30 cellular contexts compared by ENCODE assay signal in the genomic region with DNA sequence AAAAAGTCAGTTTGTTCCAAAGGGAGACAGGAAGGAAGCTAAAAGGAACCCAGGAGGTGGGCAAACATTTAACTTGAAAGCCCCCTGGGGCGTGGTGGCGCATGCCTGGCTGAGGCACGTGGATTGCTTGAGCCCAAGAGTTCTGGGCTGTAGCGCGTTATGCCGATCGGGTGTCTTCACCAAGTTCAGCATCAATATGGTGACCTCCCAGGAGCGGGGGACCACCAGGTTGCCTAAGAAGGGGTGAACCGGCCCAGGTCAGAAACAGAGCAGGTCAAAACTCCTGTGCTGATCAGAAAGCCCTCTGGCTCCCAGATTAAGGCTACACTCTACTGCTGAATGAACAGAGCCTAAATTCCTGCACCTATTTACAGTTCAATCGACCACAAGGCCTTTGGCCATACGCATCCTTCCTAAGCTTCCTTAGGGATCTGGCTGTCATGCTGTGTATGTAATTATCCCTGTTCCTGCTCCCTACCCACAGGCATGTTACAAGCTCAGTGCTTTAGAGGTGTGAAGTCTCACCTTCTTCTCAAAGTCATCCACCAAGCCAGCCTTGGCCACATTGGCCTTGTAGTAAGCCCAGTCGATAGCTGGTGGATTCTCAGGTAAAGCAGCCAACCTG. TPM values are rescaled to one million over a fixed set of nuclear protein-coding genes. Genes with fewer than 3 reads are reported as not detected.
DNase-seq lines count a peak whose midpoint lies in the region; ATAC-seq, FAIRE-seq and TF ChIP-seq lines count a peak whose summit lies in the region.
"Had no signal": no experiment of that assay in that cellular context is flagged by ENCODE, and none has a peak within 500 bp of the region (broad histone marks: within the 10 kb centered on the region; RNA-seq: fewer than 3 reads in every experiment).

No MANE protein-coding gene starts in this region.

- ATAC-seq in T-helper 17 cell (no peak), HG03108 (IDR thresholded peaks at IDR 0.05; ENCODE audit: unreplicated experiment) (no peak), HepG2 (no peak), GM21529 (IDR thresholded peaks at IDR 0.05; ENCODE audit: unreplicated experiment) (no peak)
- ATAC-seq: CD8-positive, alpha-beta T cell; PC-3; Right ventricle myocardium inferior had no signal

- no peaks in the 10 kb centered on the region for H3K9me3 ChIP-seq in HUES48 (ENCODE audit: control insufficient read depth, insufficient read depth, low read length)
- H3K9me3 ChIP-seq in T-helper 17 cell (ENCODE audit: control insufficient read depth, low read length, poor library complexity, severe bottlenecking) = no peaks in the 10 kb centered on the region
- H3K9me3 ChIP-seq in HepG2 (ENCODE audit: low read length) = no peaks in the 10 kb centered on the region
- H3K9me3 ChIP-seq: SJCRH30 had no signal

- H3K9ac ChIP-seq in HUES48 (ENCODE audit: low read depth, low read length) (no peak overlapping the region; the same call in 1 of the 2 replicates), mesendoderm (ENCODE audit: low read length) (no peak overlapping the region), HepG2 (ENCODE audit: insufficient read depth, low read depth, low read length) (no peak overlapping the region)
- H3K9ac ChIP-seq: GM23248 had no signal

- H4K8ac ChIP-seq in mesendoderm (ENCODE audit: low read depth, low read length) = no peak overlapping the region

- no peak overlapping the region for H2AK5ac ChIP-seq in mesendoderm (ENCODE audit: low read length)

- no peaks in the 10 kb centered on the region for H3K79me1 ChIP-seq in mesendoderm (ENCODE audit: low read length)

- no peak overlapping the region for H2BK5ac ChIP-seq in mesendoderm (ENCODE audit: low read length)

- intact Hi-C loops in HepG2 (cut with micrococcal nuclease; ENCODE audit: unreplicated experiment) = no loop called here

- H3K36me3 ChIP-seq in HUES48 (ENCODE audit: control insufficient read depth, insufficient read depth, low read length) = peaks cover 50% of the 10 kb centered on the region
- H3K36me3 ChIP-seq in mesendoderm (ENCODE audit: control insufficient read depth, insufficient read depth, low read length) = peaks cover 2% of the 10 kb centered on the region
- H3K36me3 ChIP-seq in HepG2 (replicated peaks in 1 of 2; ENCODE audit: control insufficient read depth in 1 of 2, insufficient read depth in 2 of 2, low read length in 2 of 2) = peaks cover 15 to 38% of the 10 kb centered on the region in 2 experiments

- TF ChIP-seq RAD21 in HepG2 (CRISPR knock-in tag; IDR thresholded peaks at IDR 0.05) = no peak

- H3K4me2 ChIP-seq in mesendoderm (ENCODE audit: low read length) (no peak overlapping the region), HepG2 (ENCODE audit: low read depth, low read length) (no peak overlapping the region)

- H3K56ac ChIP-seq in mesendoderm (ENCODE audit: low read length) = no peak overlapping the region

- H3K27ac ChIP-seq in HUES48 (ENCODE audit: low read depth, low read length) (peak overlapping the region; percentile 77), mesendoderm (ENCODE audit: low read depth, low read length) (peak overlapping the region; percentile 72), HepG2 (ENCODE audit: extremely low read length, insufficient read depth, low read length) (no peak overlapping the region)
- H3K27ac ChIP-seq: GM23248, SJCRH30 had no signal

- POLR2A ChIA-PET in HepG2 (lab: Yijun Ruan, JAX) = interaction anchor here (0.6 to 1.1 kb wide), 3 partner anchors 7 to 90 kb away, joined by 3 read pairs; a partner anchor contains a TSS

- in situ Hi-C loops in HepG2 (cut with HindIII; ENCODE audit: extremely low pct_ligation_motif_present, low pct_unique_long_range_greater_than_20kb) = no loop called here

- H3K79me2 ChIP-seq in mesendoderm (ENCODE audit: control insufficient read depth, insufficient read depth, low read length) (peaks cover 7% of the 10 kb centered on the region), HepG2 (ENCODE audit: insufficient read depth, low read length) (peaks cover 13% of the 10 kb centered on the region)

- peak overlapping the region; percentile 62 for H3K18ac ChIP-seq in mesendoderm (ENCODE audit: low read length)

- DNase-seq in ELF-1 (ENCODE audit: low read depth, low spot score) = peak; percentile 82
- DNase-seq in T-helper 17 cell = no peak
- peak; percentile 92 for DNase-seq in mesendoderm
- no peak for DNase-seq in NCI-H1417 (lab: John Stamatoyannopoulos, UW)
- no peak for DNase-seq in HepG2 (ENCODE audit: low spot score)
- DNase-seq: C1 segment of cervical spinal cord; CD8-positive, alpha-beta T cell; DMS 273 treated with DMSO at 0.1 percent for 48 hours; DMS79; EL; GF-D8; GM23248; KBM-7; MV-4-11; NCI-H1105; NCI-H1694; NCI-H2029 treated with DMSO at 0.1 percent for 48 hours; NCI-H446 treated with DMSO at 0.1 percent for 48 hours; NCI-H526; NCI-H82; NK-92 treated with Interleukin-12 subunit alpha and Interleukin-12 subunit beta, amount 100 ng/mL, for 24 hours; PC-3; SJCRH30 had no signal

- FAIRE-seq in HepG2 (lab: Jason Lieb, UNC) = no peak
- FAIRE-seq: A204.1, GM12891 had no signal

- H3K4me1 ChIP-seq in HUES48 (ENCODE audit: control insufficient read depth, insufficient read depth, low read length) (peaks cover 27% of the 10 kb centered on the region), mesendoderm (ENCODE audit: control insufficient read depth, low read depth, low read length) (peaks cover 8% of the 10 kb centered on the region), HepG2 (ENCODE audit: insufficient read depth, low read length) (peaks cover 11% of the 10 kb centered on the region)
- H3K4me1 ChIP-seq: SJCRH30 had no signal

- no TSS peak for BruUV-seq in HepG2 (replicated peaks; lab: Mats Ljungman, UMichigan)

- TF ChIP-seq POLR2A in HepG2 (IDR thresholded peaks at IDR 0.05; ENCODE audit: insufficient read depth in 1 of 2, low read depth in 2 of 2, low read length in 2 of 2) = no peak

- no peak for TF ChIP-seq EP300 in HepG2 (IDR thresholded peaks at IDR 0.05; ENCODE audit: low read depth in 2 of 2, low read length in 2 of 2)
- TF ChIP-seq EP300 in HepG2 (CRISPR knock-in tag; IDR thresholded peaks at IDR 0.05; ENCODE audit: borderline replicate concordance) = no peak

- no peak for TF ChIP-seq CTCF in HepG2 (CRISPR knock-in tag; IDR thresholded peaks at IDR 0.05)

- H3K36me3 Mint-ChIP-seq in T-helper 17 cell (ENCODE audit: low read depth) = peaks cover 5% of the 10 kb centered on the region

- H4K5ac ChIP-seq in mesendoderm (ENCODE audit: low read length) = no peak overlapping the region

- no CpG with 5 or more reads among the region's 12 CpGs for WGBS in mesendoderm (ENCODE audit: extremely low coverage, insufficient coverage, low lambda C conversion rate)
- 91% methylated on average over 11 of the region's 12 CpGs for WGBS in HepG2 (ENCODE audit: low lambda C conversion rate)

- H3K23ac ChIP-seq in mesendoderm (ENCODE audit: low read length) = no peak overlapping the region

- peak overlapping the region; percentile 16 for H3K27ac Mint-ChIP-seq in T-helper 17 cell
- H3K27ac Mint-ChIP-seq: CD8-positive, alpha-beta T cell; T-helper 2 cell treated with Interferon-gamma antibody and Interleukin-4, amounts not matched to agents 5 μg/mL and 100 μg/mL, for 36 hours had no signal

- H3K4me3 Mint-ChIP-seq in T-helper 17 cell = no peak overlapping the region
- H3K4me3 Mint-ChIP-seq: CD8-positive, alpha-beta T cell; T-helper 2 cell treated with Interferon-gamma antibody and Interleukin-4, amounts not matched to agents 5 μg/mL and 100 μg/mL, for 36 hours had no signal

- H2AFZ ChIP-seq in HepG2 (ENCODE audit: low read length) = no peak overlapping the region
- H2AFZ ChIP-seq: GM23248 had no signal

- H3K4me1 Mint-ChIP-seq in T-helper 17 cell = peaks cover 24% of the 10 kb centered on the region

- H3K4me3 ChIP-seq in HUES48 (ENCODE audit: low read depth, low read length) (no peak overlapping the region), mesendoderm (ENCODE audit: low read length) (no peak overlapping the region), HepG2 (replicated peaks in 1 of 3; ENCODE audit: insufficient read depth in 1 of 3, low read depth in 2 of 3, low read length in 3 of 3) (no peak overlapping the region)
- H3K4me3 ChIP-seq: GM23248, SJCRH30 had no signal

- no peaks in the 10 kb centered on the region for H3K27me3 Mint-ChIP-seq in T-helper 17 cell

- H4K20me1 ChIP-seq in HepG2 (ENCODE audit: insufficient read depth, low read length) = no peaks in the 10 kb centered on the region

- no peaks in the 10 kb centered on the region for H3K27me3 ChIP-seq in HUES48 (ENCODE audit: control insufficient read depth, insufficient read depth, low read length)
- no peaks in the 10 kb centered on the region for H3K27me3 ChIP-seq in mesendoderm (ENCODE audit: insufficient read depth, low read length, poor library complexity)
- no peaks in the 10 kb centered on the region; a peak in 1 of 5 replicates for H3K27me3 ChIP-seq in HepG2 (ENCODE audit: control insufficient read depth in 1 of 2, insufficient read depth in 2 of 2, low read length in 2 of 2)
- H3K27me3 ChIP-seq: SJCRH30 had no signal

- no peak overlapping the region for H2BK15ac ChIP-seq in mesendoderm (replicated peaks; ENCODE audit: low read depth)

- H2BK120ac ChIP-seq in mesendoderm (ENCODE audit: low read depth, low read length) = no peak overlapping the region

- CTCF ChIA-PET in HepG2 (lab: Yijun Ruan, JAX; ENCODE audit: low intra/inter-chr PET ratio, low total read pairs) = no interaction called here

- peak overlapping the region; percentile 88 for H3K4ac ChIP-seq in mesendoderm (ENCODE audit: low read depth, low read length)

RNA-seq across cellular contexts. Expression of a gene that starts 5.0 kb away (rescaled TPM):
- total RNA-seq in T-helper 17 cell (100 to 1,000 TPM; 123 to 145 TPM), HepG2 (2016; rRNA removed; fragmentation: Illumina TruSeq; extraction: Trizol) (428 and 565 TPM in 2 replicates)
- 592 TPM for polyA plus RNA-seq in mesendoderm (2013, experiment 1 of 2)
- 600 TPM for polyA plus RNA-seq in mesendoderm (2013, experiment 2 of 2)
- total RNA-seq in HepG2 (2016; cell fraction: cytosol; rRNA removed; fragmentation: Illumina TruSeq; extraction: Trizol; ENCODE audit: low read depth) = 145 and 147 TPM in 2 replicates
- total RNA-seq in HepG2 (2016; cell fraction: insoluble cytoplasmic fraction; rRNA removed; fragmentation: Illumina TruSeq; extraction: Trizol) = 423 and 597 TPM in 2 replicates
- 127 and 132 TPM in 2 replicates for total RNA-seq in HepG2 (2016; cell fraction: membrane; rRNA removed; fragmentation: Illumina TruSeq; extraction: Trizol)
- 130 and 138 TPM in 2 replicates for total RNA-seq in HepG2 (2016; cell fraction: nucleus; rRNA removed; fragmentation: Illumina TruSeq; extraction: Trizol)
- polyA plus RNA-seq in HepG2 (2011; rRNA removed) = 151 and 158 TPM in 2 replicates
- 234 and 269 TPM in 2 replicates for polyA plus RNA-seq in HepG2 (2011; cell fraction: cytosol; rRNA removed)
- polyA plus RNA-seq in HepG2 (2011; cell fraction: nucleus; rRNA removed) = 56.2 and 75.0 TPM in 2 replicates
- polyA plus RNA-seq in HepG2 (2012) = 326 and 491 TPM in 2 replicates
- polyA plus RNA-seq in HepG2 (2016; cell fraction: cytosol; fragmentation: Illumina TruSeq; extraction: Trizol; ENCODE audit: low read depth) = 154 and 165 TPM in 2 replicates
- polyA plus RNA-seq in HepG2 (2016; cell fraction: insoluble cytoplasmic fraction; fragmentation: Illumina TruSeq; extraction: Trizol; ENCODE audit: low read depth) = 570 and 628 TPM in 2 replicates
- 119 and 124 TPM in 2 replicates for polyA plus RNA-seq in HepG2 (2016; cell fraction: membrane; fragmentation: Illumina TruSeq; extraction: Trizol; ENCODE audit: low read depth)
- polyA plus RNA-seq in HepG2 (2016; cell fraction: nucleus; fragmentation: Illumina TruSeq; extraction: Trizol; ENCODE audit: insufficient read depth, low read depth) = 239 and 245 TPM in 2 replicates
- polyA minus RNA-seq in HepG2 (2011; rRNA and poly(A)+ RNA removed; ENCODE audit: low replicate concordance) = 144 and 283 TPM in 2 replicates
- polyA minus RNA-seq in HepG2 (2011; cell fraction: cytosol; rRNA and poly(A)+ RNA removed) = 85.5 and 89.1 TPM in 2 replicates
- 33.7 and 56.1 TPM in 2 replicates for polyA minus RNA-seq in HepG2 (2011; cell fraction: nucleus; rRNA and poly(A)+ RNA removed)

RNA-seq across cellular contexts. Expression of a gene that starts 5.3 kb away (rescaled TPM):
- total RNA-seq in T-helper 17 cell (10 to 100 TPM; 20.4 to 27.7 TPM), HepG2 (2016; rRNA removed; fragmentation: Illumina TruSeq; extraction: Trizol) (27.5 and 28.3 TPM in 2 replicates)
- 39.4 TPM for polyA plus RNA-seq in mesendoderm (2013, experiment 1 of 2)
- polyA plus RNA-seq in mesendoderm (2013, experiment 2 of 2) = 37.9 TPM
- 3.8 and 5.6 TPM in 2 replicates for total RNA-seq in HepG2 (2016; cell fraction: cytosol; rRNA removed; fragmentation: Illumina TruSeq; extraction: Trizol; ENCODE audit: low read depth)
- total RNA-seq in HepG2 (2016; cell fraction: insoluble cytoplasmic fraction; rRNA removed; fragmentation: Illumina TruSeq; extraction: Trizol) = 24.3 and 26.6 TPM in 2 replicates
- 15.3 and 15.8 TPM in 2 replicates for total RNA-seq in HepG2 (2016; cell fraction: membrane; rRNA removed; fragmentation: Illumina TruSeq; extraction: Trizol)
- total RNA-seq in HepG2 (2016; cell fraction: nucleus; rRNA removed; fragmentation: Illumina TruSeq; extraction: Trizol) = 16.1 TPM in 2 replicates
- 32.6 and 35.2 TPM in 2 replicates for polyA plus RNA-seq in HepG2 (2011; rRNA removed)
- polyA plus RNA-seq in HepG2 (2011; cell fraction: cytosol; rRNA removed) = 26.2 and 29.9 TPM in 2 replicates
- polyA plus RNA-seq in HepG2 (2011; cell fraction: nucleus; rRNA removed) = 26.6 and 29.2 TPM in 2 replicates
- 15.9 and 21.3 TPM in 2 replicates for polyA plus RNA-seq in HepG2 (2012)
- 2.8 and 2.9 TPM in 2 replicates for polyA plus RNA-seq in HepG2 (2016; cell fraction: cytosol; fragmentation: Illumina TruSeq; extraction: Trizol; ENCODE audit: low read depth)
- polyA plus RNA-seq in HepG2 (2016; cell fraction: insoluble cytoplasmic fraction; fragmentation: Illumina TruSeq; extraction: Trizol; ENCODE audit: low read depth) = 23.4 and 28.3 TPM in 2 replicates
- polyA plus RNA-seq in HepG2 (2016; cell fraction: membrane; fragmentation: Illumina TruSeq; extraction: Trizol; ENCODE audit: low read depth) = 9.8 and 10.2 TPM in 2 replicates
- 26.8 and 29.5 TPM in 2 replicates for polyA plus RNA-seq in HepG2 (2016; cell fraction: nucleus; fragmentation: Illumina TruSeq; extraction: Trizol; ENCODE audit: insufficient read depth, low read depth)
- 25.3 and 27.5 TPM in 2 replicates for polyA minus RNA-seq in HepG2 (2011; rRNA and poly(A)+ RNA removed; ENCODE audit: low replicate concordance)
- 11.1 and 12.5 TPM in 2 replicates for polyA minus RNA-seq in HepG2 (2011; cell fraction: cytosol; rRNA and poly(A)+ RNA removed)
- polyA minus RNA-seq in HepG2 (2011; cell fraction: nucleus; rRNA and poly(A)+ RNA removed) = 9.7 and 12.8 TPM in 2 replicates

RNA-seq across cellular contexts. Expression of a gene that starts 29.3 kb away (rescaled TPM):
- total RNA-seq in T-helper 17 cell (10 to 100 TPM; 13.7 to 19.1 TPM), HepG2 (2016; rRNA removed; fragmentation: Illumina TruSeq; extraction: Trizol) (68.9 and 101 TPM in 2 replicates)
- polyA plus RNA-seq in mesendoderm (2013, experiment 1 of 2) = 51.3 TPM
- polyA plus RNA-seq in mesendoderm (2013, experiment 2 of 2) = 51.7 TPM
- 22.8 and 26.1 TPM in 2 replicates for total RNA-seq in HepG2 (2016; cell fraction: cytosol; rRNA removed; fragmentation: Illumina TruSeq; extraction: Trizol; ENCODE audit: low read depth)
- total RNA-seq in HepG2 (2016; cell fraction: insoluble cytoplasmic fraction; rRNA removed; fragmentation: Illumina TruSeq; extraction: Trizol) = 68.9 and 107 TPM in 2 replicates
- 25.3 and 26.8 TPM in 2 replicates for total RNA-seq in HepG2 (2016; cell fraction: membrane; rRNA removed; fragmentation: Illumina TruSeq; extraction: Trizol)
- 19.6 and 20.1 TPM in 2 replicates for total RNA-seq in HepG2 (2016; cell fraction: nucleus; rRNA removed; fragmentation: Illumina TruSeq; extraction: Trizol)
- polyA plus RNA-seq in HepG2 (2011; rRNA removed) = 39.7 and 44.9 TPM in 2 replicates
- polyA plus RNA-seq in HepG2 (2011; cell fraction: cytosol; rRNA removed) = 48.5 and 51.2 TPM in 2 replicates
- 12.5 and 12.9 TPM in 2 replicates for polyA plus RNA-seq in HepG2 (2011; cell fraction: nucleus; rRNA removed)
- 31.5 and 33.0 TPM in 2 replicates for polyA plus RNA-seq in HepG2 (2012)
- polyA plus RNA-seq in HepG2 (2016; cell fraction: cytosol; fragmentation: Illumina TruSeq; extraction: Trizol; ENCODE audit: low read depth) = 17.5 and 19.1 TPM in 2 replicates
- polyA plus RNA-seq in HepG2 (2016; cell fraction: insoluble cytoplasmic fraction; fragmentation: Illumina TruSeq; extraction: Trizol; ENCODE audit: low read depth) = 94.5 and 112 TPM in 2 replicates
- polyA plus RNA-seq in HepG2 (2016; cell fraction: membrane; fragmentation: Illumina TruSeq; extraction: Trizol; ENCODE audit: low read depth) = 18.1 and 20.4 TPM in 2 replicates
- 39.1 and 44.7 TPM in 2 replicates for polyA plus RNA-seq in HepG2 (2016; cell fraction: nucleus; fragmentation: Illumina TruSeq; extraction: Trizol; ENCODE audit: insufficient read depth, low read depth)
- 22.4 and 24.3 TPM in 2 replicates for polyA minus RNA-seq in HepG2 (2011; rRNA and poly(A)+ RNA removed; ENCODE audit: low replicate concordance)
- 14.2 and 15.5 TPM in 2 replicates for polyA minus RNA-seq in HepG2 (2011; cell fraction: cytosol; rRNA and poly(A)+ RNA removed)
- 6.1 and 8.4 TPM in 2 replicates for polyA minus RNA-seq in HepG2 (2011; cell fraction: nucleus; rRNA and poly(A)+ RNA removed)

RNA-seq across cellular contexts. Expression of a gene that starts 46.0 kb away (rescaled TPM):
- 10 to 100 TPM; 11.7 to 14.9 TPM for total RNA-seq in T-helper 17 cell
- polyA plus RNA-seq in mesendoderm (2013, experiment 1 of 2) = 14.5 TPM
- 13.3 TPM for polyA plus RNA-seq in mesendoderm (2013, experiment 2 of 2)
- 0.42 and 0.69 TPM in 2 replicates for total RNA-seq in HepG2 (2016; rRNA removed; fragmentation: Illumina TruSeq; extraction: Trizol)
- total RNA-seq in HepG2 (2016; cell fraction: cytosol; rRNA removed; fragmentation: Illumina TruSeq; extraction: Trizol; ENCODE audit: low read depth) = 0.20 TPM in 1 of 2 replicates, not detected in the other
- 0.18 and 0.41 TPM in 2 replicates for total RNA-seq in HepG2 (2016; cell fraction: insoluble cytoplasmic fraction; rRNA removed; fragmentation: Illumina TruSeq; extraction: Trizol)
- total RNA-seq in HepG2 (2016; cell fraction: membrane; rRNA removed; fragmentation: Illumina TruSeq; extraction: Trizol) = 0.41 and 0.56 TPM in 2 replicates
- total RNA-seq in HepG2 (2016; cell fraction: nucleus; rRNA removed; fragmentation: Illumina TruSeq; extraction: Trizol) = 0.50 and 0.63 TPM in 2 replicates
- 5.6 and 10.9 TPM in 2 replicates for polyA plus RNA-seq in HepG2 (2011; rRNA removed)
- 5.4 and 6.9 TPM in 2 replicates for polyA plus RNA-seq in HepG2 (2011; cell fraction: cytosol; rRNA removed)
- polyA plus RNA-seq in HepG2 (2011; cell fraction: nucleus; rRNA removed) = 29.9 and 34.7 TPM in 2 replicates
- polyA plus RNA-seq in HepG2 (2012) = 2.2 and 2.9 TPM in 2 replicates
- 0.05 and 0.19 TPM in 2 replicates for polyA plus RNA-seq in HepG2 (2016; cell fraction: cytosol; fragmentation: Illumina TruSeq; extraction: Trizol; ENCODE audit: low read depth)
- 0.27 and 0.41 TPM in 2 replicates for polyA plus RNA-seq in HepG2 (2016; cell fraction: insoluble cytoplasmic fraction; fragmentation: Illumina TruSeq; extraction: Trizol; ENCODE audit: low read depth)
- 0.14 and 0.18 TPM in 2 replicates for polyA plus RNA-seq in HepG2 (2016; cell fraction: membrane; fragmentation: Illumina TruSeq; extraction: Trizol; ENCODE audit: low read depth)
- polyA plus RNA-seq in HepG2 (2016; cell fraction: nucleus; fragmentation: Illumina TruSeq; extraction: Trizol; ENCODE audit: insufficient read depth, low read depth) = 0.77 and 1.00 TPM in 2 replicates
- 20.1 and 31.6 TPM in 2 replicates for polyA minus RNA-seq in HepG2 (2011; rRNA and poly(A)+ RNA removed; ENCODE audit: low replicate concordance)
- polyA minus RNA-seq in HepG2 (2011; cell fraction: cytosol; rRNA and poly(A)+ RNA removed) = 4.4 and 5.7 TPM in 2 replicates
- 7.1 and 7.5 TPM in 2 replicates for polyA minus RNA-seq in HepG2 (2011; cell fraction: nucleus; rRNA and poly(A)+ RNA removed)

RNA-seq across cellular contexts. Expression of a gene that starts 54.3 kb away (rescaled TPM):
- under 1 TPM in 1 of 2 donors, not detected in 1; 0.86 TPM for total RNA-seq in T-helper 17 cell
- polyA plus RNA-seq in mesendoderm (2013, experiment 1 of 2) = 32.5 TPM
- polyA plus RNA-seq in mesendoderm (2013, experiment 2 of 2) = 31.7 TPM
- total RNA-seq in HepG2 (2016; rRNA removed; fragmentation: Illumina TruSeq; extraction: Trizol) = 1.9 and 2.1 TPM in 2 replicates
- 0.62 and 0.81 TPM in 2 replicates for total RNA-seq in HepG2 (2016; cell fraction: cytosol; rRNA removed; fragmentation: Illumina TruSeq; extraction: Trizol; ENCODE audit: low read depth)
- total RNA-seq in HepG2 (2016; cell fraction: insoluble cytoplasmic fraction; rRNA removed; fragmentation: Illumina TruSeq; extraction: Trizol) = 1.8 and 2.1 TPM in 2 replicates
- total RNA-seq in HepG2 (2016; cell fraction: membrane; rRNA removed; fragmentation: Illumina TruSeq; extraction: Trizol) = 2.5 and 2.7 TPM in 2 replicates
- total RNA-seq in HepG2 (2016; cell fraction: nucleus; rRNA removed; fragmentation: Illumina TruSeq; extraction: Trizol) = 1.7 TPM in 2 replicates
- polyA plus RNA-seq in HepG2 (2011; rRNA removed) = 1.9 and 2.1 TPM in 2 replicates
- polyA plus RNA-seq in HepG2 (2011; cell fraction: cytosol; rRNA removed) = 1.3 and 2.5 TPM in 2 replicates
- 3.2 and 3.4 TPM in 2 replicates for polyA plus RNA-seq in HepG2 (2011; cell fraction: nucleus; rRNA removed)
- 0.63 and 2.1 TPM in 2 replicates for polyA plus RNA-seq in HepG2 (2012)
- polyA plus RNA-seq in HepG2 (2016; cell fraction: cytosol; fragmentation: Illumina TruSeq; extraction: Trizol; ENCODE audit: low read depth) = 0.72 and 1.0 TPM in 2 replicates
- 2.8 and 3.4 TPM in 2 replicates for polyA plus RNA-seq in HepG2 (2016; cell fraction: insoluble cytoplasmic fraction; fragmentation: Illumina TruSeq; extraction: Trizol; ENCODE audit: low read depth)
- polyA plus RNA-seq in HepG2 (2016; cell fraction: membrane; fragmentation: Illumina TruSeq; extraction: Trizol; ENCODE audit: low read depth) = 2.1 and 2.5 TPM in 2 replicates
- 3.0 and 3.9 TPM in 2 replicates for polyA plus RNA-seq in HepG2 (2016; cell fraction: nucleus; fragmentation: Illumina TruSeq; extraction: Trizol; ENCODE audit: insufficient read depth, low read depth)
- polyA minus RNA-seq in HepG2 (2011; rRNA and poly(A)+ RNA removed; ENCODE audit: low replicate concordance) = 3.6 and 20.5 TPM in 2 replicates
- 1.3 and 2.9 TPM in 2 replicates for polyA minus RNA-seq in HepG2 (2011; cell fraction: cytosol; rRNA and poly(A)+ RNA removed)
- 0.50 and 0.90 TPM in 2 replicates for polyA minus RNA-seq in HepG2 (2011; cell fraction: nucleus; rRNA and poly(A)+ RNA removed)

Comparison
In these comparisons a context has a peak if more than half of its experiments do, and no peak if none do; other contexts are left out.
1. DNase-seq: peak in ELF-1 (single experiment) and mesendoderm (single experiment); none in T-helper 17 cell (0 of 3), NCI-H1417 (0 of 3) and HepG2 (single experiment).